ENCODE assay signal across 8 cellular contexts in the genomic region with DNA sequence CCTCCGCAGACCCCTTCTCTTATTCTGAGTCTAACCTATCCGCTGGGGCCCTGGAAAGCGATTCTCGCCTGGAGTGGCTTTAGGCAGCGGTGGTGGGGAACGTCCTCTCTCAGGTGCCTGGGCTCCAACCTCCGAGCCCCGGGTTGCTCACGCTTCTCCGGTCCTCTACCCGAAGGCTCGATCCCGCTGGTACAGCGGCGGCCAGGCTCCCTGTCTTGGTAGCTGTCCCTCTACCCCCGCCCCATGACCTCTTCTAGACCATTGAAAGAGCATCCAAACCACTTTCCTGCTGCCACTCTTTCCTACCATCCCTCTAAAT. TPM values are rescaled to one million over a fixed set of nuclear protein-coding genes. Genes with fewer than 3 reads are reported as not detected.
DNase-seq lines count a peak whose midpoint lies in the region; ATAC-seq and TF ChIP-seq lines count a peak whose summit lies in the region.

No MANE protein-coding gene starts in this region.

- TF ChIP-seq EP300 in neural cell (conservative IDR thresholded peaks at IDR 0.05; ENCODE audit: poor library complexity, severe bottlenecking) = no peak

- 1% methylated on average over 12 to 16 of the region's 16 CpGs for WGBS in esophagus squamous epithelium, 2 donors

- peak overlapping the region; percentile 56 for H2AFZ ChIP-seq in neural cell (ENCODE audit: low read depth, low read length)

- peaks cover 0 to 11% (median 0%) of the 10 kb centered on the region in 11 experiments; a peak in 1 of 22 replicates for H4K20me1 ChIP-seq in BLaER1 treated with 17β-estradiol and CSF1 and Interleukin-3, amounts not matched to agents 10 nM and 100 nM
- H4K20me1 ChIP-seq in neural cell (ENCODE audit: insufficient read depth) = no peaks in the 10 kb centered on the region

- H3K27ac ChIP-seq in BLaER1 treated with 17β-estradiol and CSF1 and Interleukin-3, amounts not matched to agents 10 nM and 100 nM = peak overlapping the region; percentile 73 to 94 (median 83)
- H3K27ac ChIP-seq in esophagus squamous epithelium (peak overlapping the region; percentile 94 to 98 (median 95)), neural cell (ENCODE audit: low read length) (peak overlapping the region; percentile 12)

- TF ChIP-seq POLR2A in esophagus squamous epithelium (IDR thresholded peaks at IDR 0.05) = no peak

- H3K9me2 ChIP-seq in neural cell (ENCODE audit: insufficient read depth, low read length) = no peaks in the 10 kb centered on the region

- H3K4me3 ChIP-seq in BLaER1 treated with 17β-estradiol and CSF1 and Interleukin-3, amounts not matched to agents 10 nM and 100 nM = peak overlapping the region; percentile 61 to 82 (median 76)
- H3K4me3 ChIP-seq in esophagus squamous epithelium (peak overlapping the region; percentile 66 to 77 (median 72)), neural cell (ENCODE audit: low read length) (peak overlapping the region; percentile 84)

- DNase-seq in SW480 (ENCODE audit: low spot score) = peak; percentile 74
- DNase-seq in esophagus squamous epithelium (lab: John Stamatoyannopoulos, UW) = no peak
- no peak for DNase-seq in AML-193 (lab: John Stamatoyannopoulos, UW)
- DNase-seq in GDM1 (lab: John Stamatoyannopoulos, UW) = no peak

- intact Hi-C loops in esophagus squamous epithelium (cut with DNase I) = no loop called here

- H3K4me2 ChIP-seq in BLaER1 treated with 17β-estradiol and CSF1 and Interleukin-3, amounts not matched to agents 10 nM and 100 nM = peak overlapping the region; percentile 90 to 100 (median 98)
- H3K4me2 ChIP-seq in neural cell (ENCODE audit: low read length) = peak overlapping the region; percentile 94

- H3K36me3 ChIP-seq in BLaER1 treated with 17β-estradiol and CSF1 and Interleukin-3, amounts not matched to agents 10 nM and 100 nM = 0 out of 22 replicates have a peak, but pooled peaks cover 0 to 3% (median 0%) of the 10 kb centered on the region in 11 experiments
- H3K36me3 ChIP-seq in esophagus squamous epithelium = no peaks in the 10 kb centered on the region
- H3K36me3 ChIP-seq in neural cell (ENCODE audit: insufficient read depth, low read length) = no peaks in the 10 kb centered on the region

- TF ChIP-seq CTCF in esophagus squamous epithelium (IDR thresholded peaks at IDR 0.05) (no peak), neural cell (IDR thresholded peaks at IDR 0.05; ENCODE audit: poor library complexity, severe bottlenecking) (no peak)

- H3F3A ChIP-seq in neural cell (ENCODE audit: insufficient read depth, low read length, poor library complexity, severe bottlenecking) = no peaks in the 10 kb centered on the region

- peaks cover 10 to 34% (median 28%) of the 10 kb centered on the region in 11 experiments; a peak in 19 of 22 replicates for H3K27me3 ChIP-seq in BLaER1 treated with 17β-estradiol and CSF1 and Interleukin-3, amounts not matched to agents 10 nM and 100 nM
- H3K27me3 ChIP-seq in esophagus squamous epithelium (no peaks in the 10 kb centered on the region), neural cell (ENCODE audit: insufficient read depth, low read depth, low read length) (no peaks in the 10 kb centered on the region)

- no peaks in the 10 kb centered on the region for H3K79me2 ChIP-seq in neural cell (replicated peaks; ENCODE audit: insufficient read depth, low read length)

- ATAC-seq in GM19043 (IDR thresholded peaks at IDR 0.05; ENCODE audit: low read depth, unreplicated experiment) (peak; percentile 27), HG03432 (IDR thresholded peaks at IDR 0.05; ENCODE audit: unreplicated experiment) (peak; percentile 34)

- H3K9me3 ChIP-seq in BLaER1 treated with 17β-estradiol and CSF1 and Interleukin-3, amounts not matched to agents 10 nM and 100 nM (replicated peaks in 1 of 11) = no peaks in the 10 kb centered on the region
- no peaks in the 10 kb centered on the region for H3K9me3 ChIP-seq in esophagus squamous epithelium
- H3K9me3 ChIP-seq in neural cell (ENCODE audit: low read length) = no peaks in the 10 kb centered on the region

- peaks cover 21 to 71% (median 39%) of the 10 kb centered on the region in 10 experiments for H3K4me1 ChIP-seq in BLaER1 treated with 17β-estradiol and CSF1 and Interleukin-3, amounts not matched to agents 10 nM and 100 nM
- H3K4me1 ChIP-seq in esophagus squamous epithelium = peaks cover 12 to 49% (median 23%) of the 10 kb centered on the region in 3 donors

- no peak for TF ChIP-seq RAD21 in neural cell (conservative IDR thresholded peaks at IDR 0.05)

- peak overlapping the region; percentile 80 to 94 (median 87) for H3K9ac ChIP-seq in BLaER1 treated with 17β-estradiol and CSF1 and Interleukin-3, amounts not matched to agents 10 nM and 100 nM
- peak overlapping the region; percentile 65 for H3K9ac ChIP-seq in neural cell (ENCODE audit: low read length)

TF ChIP-seq in neural cell, 6 proteins besides CTCF, POLR2A, EP300 and RAD21:
- TF ChIP-seq SMC3 (conservative IDR thresholded peaks at IDR 0.05; ENCODE audit: poor library complexity) (no peak), POLR2AphosphoS5 (IDR thresholded peaks at IDR 0.05) (no peak), TAF1 (IDR thresholded peaks at IDR 0.05; ENCODE audit: low read depth) (no peak), REST (IDR thresholded peaks at IDR 0.05; ENCODE audit: borderline replicate concordance) (peak; percentile 27), EZH2 (IDR thresholded peaks at IDR 0.05; ENCODE audit: borderline replicate concordance, insufficient read depth, low read length, poor library complexity, severe bottlenecking) (no peak)

RNA-seq across cellular contexts. Expression of gene HEBP1, which starts 0.5 kb away (rescaled TPM):
- total RNA-seq in esophagus squamous epithelium = 10 to 100 TPM; 17.0 to 50.9 (median 23.9) TPM
- polyA plus RNA-seq in neural cell = 1.2 and 2.0 TPM in 2 replicates
- 0.97 and 2.0 TPM in 2 replicates for polyA minus RNA-seq in neural cell

RNA-seq across cellular contexts. Expression of gene FAM234B, which starts 43.6 kb away (rescaled TPM):
- total RNA-seq in esophagus squamous epithelium = 1 to 10 TPM; 3.1 to 8.0 (median 3.9) TPM
- 20.5 and 21.1 TPM in 2 replicates for polyA plus RNA-seq in neural cell
- polyA minus RNA-seq in neural cell = 47.2 and 50.5 TPM in 2 replicates

RNA-seq across cellular contexts. Expression of gene GPRC5D, which starts 48.6 kb away (rescaled TPM):
- under 1 TPM in 1 of 4 donors, not detected in 3; 0.95 TPM for total RNA-seq in esophagus squamous epithelium
- not detected in 2 replicates for polyA plus RNA-seq in neural cell
- polyA minus RNA-seq in neural cell = not detected in 2 replicates

Comparison
In these comparisons a context has a peak if more than half of its experiments do, and no peak if none do; other contexts are left out.
1. H3K27ac ChIP-seq: peak in every context shown above with its lines; median percentile 95 in esophagus squamous epithelium; 83 in BLaER1 treated with 17β-estradiol and CSF1 and Interleukin-3, amounts not matched to agents 10 nM and 100 nM; 12 in neural cell.